16 cellular contexts compared by ENCODE assay signal in genomic region chr7:100107125-100107737, GRCh38.
"Had no signal": no experiment of that assay in that cellular context is flagged by ENCODE, and none has a peak within 500 bp of the region (broad histone marks: within the 10 kb centered on the region; RNA-seq: fewer than 3 reads in every experiment).

No MANE protein-coding gene starts in this region.

- H3K4me3 ChIP-seq: gastrocnemius medialis, heart left ventricle, pancreas, thoracic aorta, upper lobe of right lung had no signal

- DNase-seq: activated CD4-positive, CD25-positive, alpha-beta regulatory T cell treated with anti-CD3 and anti-CD28 coated beads, Interleukin-2, amount 50 U/mL, for 72 hours; activated naive CD4-positive, alpha-beta T cell treated with anti-CD3 and anti-CD28 coated beads, Interleukin-2, amount 50 U/mL, for 16 hours; activated T-cell treated with anti-CD3 and anti-CD28 coated beads for 4 hours; amniotic stem cell; central memory CD4-positive, alpha-beta T cell; cortex of kidney; effector memory CD4-positive, alpha-beta T cell; gastrocnemius medialis; heart left ventricle; left colon; naive B cell; pancreas; stimulated activated CD4-positive, alpha-beta T cell treated with anti-CD3 and anti-CD28 coated beads, Interleukin-1b, Interleukin-23, amount 100 ng/mL, for 48 hours; T-helper 9 cell; upper lobe of right lung had no signal

- H3K27me3 Mint-ChIP-seq: naive B cell had no signal

- H3K27ac ChIP-seq: gastrocnemius medialis, heart left ventricle, pancreas, thoracic aorta, upper lobe of right lung had no signal

- H3K9me3 ChIP-seq: gastrocnemius medialis, heart left ventricle, pancreas, thoracic aorta, upper lobe of right lung had no signal

- H3K36me3 Mint-ChIP-seq: naive B cell had no signal

- H3K27me3 ChIP-seq: gastrocnemius medialis, heart left ventricle, pancreas, upper lobe of right lung had no signal

- H3K9me3 Mint-ChIP-seq: naive B cell had no signal
